Comparison of ENCODE assay signal across 1 cellular context in genomic region chr17:31935512-31935911, GRCh38.
TF ChIP-seq lines count a peak whose summit lies in the region.

No MANE protein-coding gene starts in this region.

TF ChIP-seq in WTC11, 78 proteins besides CTCF, POLR2A, EP300 and RAD21 (continued from another document):
- TF ChIP-seq JAZF1 (CRISPR knock-in tag; IDR thresholded peaks at IDR 0.05) (no peak), SP1 (CRISPR knock-in tag; conservative IDR thresholded peaks at IDR 0.05) (no peak), FOXK1 (CRISPR knock-in tag; IDR thresholded peaks at IDR 0.05) (no peak), NR2C2 (CRISPR knock-in tag; IDR thresholded peaks at IDR 0.05) (no peak), ERG (CRISPR knock-in tag; IDR thresholded peaks at IDR 0.05) (no peak), MYBL2 (CRISPR knock-in tag; IDR thresholded peaks at IDR 0.05) (no peak), ATF2 (CRISPR knock-in tag; IDR thresholded peaks at IDR 0.05; ENCODE audit: borderline replicate concordance, low read depth) (no peak), GRHL2 (CRISPR knock-in tag; IDR thresholded peaks at IDR 0.05; ENCODE audit: insufficient replicate concordance, severe bottlenecking) (no peak), PREB (CRISPR knock-in tag; IDR thresholded peaks at IDR 0.05; ENCODE audit: borderline replicate concordance) (no peak), IRF2 (CRISPR knock-in tag; IDR thresholded peaks at IDR 0.05; ENCODE audit: borderline replicate concordance, low read depth) (no peak), ATF1 (CRISPR knock-in tag; IDR thresholded peaks at IDR 0.05) (no peak)
TF ChIP-seq in WTC11: peak in this region for 0.
